Comparison of ENCODE assay signal across 1 cellular context in the genomic region with DNA sequence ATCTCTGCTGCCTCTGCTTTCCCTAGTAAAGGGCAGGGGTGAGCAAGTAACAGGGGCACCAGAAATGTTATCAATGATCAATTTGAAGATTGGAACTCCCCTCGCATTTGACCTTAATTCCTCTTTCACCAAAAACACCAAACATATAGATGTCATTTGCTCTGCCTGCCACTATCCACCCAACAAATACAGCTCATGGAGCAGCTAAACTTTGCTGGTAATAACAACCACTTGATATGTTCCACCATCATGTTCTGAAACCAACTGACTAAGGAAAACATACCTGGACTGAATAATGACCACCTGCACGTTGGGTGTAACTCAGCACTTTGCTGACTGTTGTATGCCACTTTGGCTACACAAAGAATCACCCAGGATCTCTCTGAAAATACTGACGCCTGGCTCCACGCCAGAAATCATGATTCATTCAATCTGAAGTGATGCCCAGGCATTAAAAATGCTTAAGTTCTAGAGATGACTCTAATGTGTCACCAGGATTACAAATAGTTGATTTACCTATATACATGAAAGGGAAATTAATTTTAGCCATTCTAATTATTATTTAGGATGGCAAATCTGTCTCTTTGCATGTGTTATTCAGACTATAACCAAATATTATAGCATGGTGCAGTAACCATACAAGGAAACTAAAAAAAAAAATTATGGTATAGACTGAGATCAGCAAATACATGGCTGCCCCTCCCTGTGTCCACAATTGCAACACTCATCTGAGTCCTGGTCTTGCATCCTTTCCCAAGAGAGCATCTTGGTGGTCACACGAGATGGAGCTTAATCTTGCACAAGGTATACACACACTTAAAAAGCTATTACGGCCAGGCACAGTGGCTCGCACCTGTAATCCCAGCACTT.
TF ChIP-seq lines count a peak whose summit lies in the region.

No MANE protein-coding gene starts in this region.

TF ChIP-seq in HepG2, 621 proteins besides CTCF, POLR2A, EP300 and RAD21 (continued from another document):
- peak; percentile 60; the same call in 1 of the 2 replicates for TF ChIP-seq NCOA2 (CRISPR knock-in tag; IDR thresholded peaks at IDR 0.05)
- TF ChIP-seq, protein P1, sequence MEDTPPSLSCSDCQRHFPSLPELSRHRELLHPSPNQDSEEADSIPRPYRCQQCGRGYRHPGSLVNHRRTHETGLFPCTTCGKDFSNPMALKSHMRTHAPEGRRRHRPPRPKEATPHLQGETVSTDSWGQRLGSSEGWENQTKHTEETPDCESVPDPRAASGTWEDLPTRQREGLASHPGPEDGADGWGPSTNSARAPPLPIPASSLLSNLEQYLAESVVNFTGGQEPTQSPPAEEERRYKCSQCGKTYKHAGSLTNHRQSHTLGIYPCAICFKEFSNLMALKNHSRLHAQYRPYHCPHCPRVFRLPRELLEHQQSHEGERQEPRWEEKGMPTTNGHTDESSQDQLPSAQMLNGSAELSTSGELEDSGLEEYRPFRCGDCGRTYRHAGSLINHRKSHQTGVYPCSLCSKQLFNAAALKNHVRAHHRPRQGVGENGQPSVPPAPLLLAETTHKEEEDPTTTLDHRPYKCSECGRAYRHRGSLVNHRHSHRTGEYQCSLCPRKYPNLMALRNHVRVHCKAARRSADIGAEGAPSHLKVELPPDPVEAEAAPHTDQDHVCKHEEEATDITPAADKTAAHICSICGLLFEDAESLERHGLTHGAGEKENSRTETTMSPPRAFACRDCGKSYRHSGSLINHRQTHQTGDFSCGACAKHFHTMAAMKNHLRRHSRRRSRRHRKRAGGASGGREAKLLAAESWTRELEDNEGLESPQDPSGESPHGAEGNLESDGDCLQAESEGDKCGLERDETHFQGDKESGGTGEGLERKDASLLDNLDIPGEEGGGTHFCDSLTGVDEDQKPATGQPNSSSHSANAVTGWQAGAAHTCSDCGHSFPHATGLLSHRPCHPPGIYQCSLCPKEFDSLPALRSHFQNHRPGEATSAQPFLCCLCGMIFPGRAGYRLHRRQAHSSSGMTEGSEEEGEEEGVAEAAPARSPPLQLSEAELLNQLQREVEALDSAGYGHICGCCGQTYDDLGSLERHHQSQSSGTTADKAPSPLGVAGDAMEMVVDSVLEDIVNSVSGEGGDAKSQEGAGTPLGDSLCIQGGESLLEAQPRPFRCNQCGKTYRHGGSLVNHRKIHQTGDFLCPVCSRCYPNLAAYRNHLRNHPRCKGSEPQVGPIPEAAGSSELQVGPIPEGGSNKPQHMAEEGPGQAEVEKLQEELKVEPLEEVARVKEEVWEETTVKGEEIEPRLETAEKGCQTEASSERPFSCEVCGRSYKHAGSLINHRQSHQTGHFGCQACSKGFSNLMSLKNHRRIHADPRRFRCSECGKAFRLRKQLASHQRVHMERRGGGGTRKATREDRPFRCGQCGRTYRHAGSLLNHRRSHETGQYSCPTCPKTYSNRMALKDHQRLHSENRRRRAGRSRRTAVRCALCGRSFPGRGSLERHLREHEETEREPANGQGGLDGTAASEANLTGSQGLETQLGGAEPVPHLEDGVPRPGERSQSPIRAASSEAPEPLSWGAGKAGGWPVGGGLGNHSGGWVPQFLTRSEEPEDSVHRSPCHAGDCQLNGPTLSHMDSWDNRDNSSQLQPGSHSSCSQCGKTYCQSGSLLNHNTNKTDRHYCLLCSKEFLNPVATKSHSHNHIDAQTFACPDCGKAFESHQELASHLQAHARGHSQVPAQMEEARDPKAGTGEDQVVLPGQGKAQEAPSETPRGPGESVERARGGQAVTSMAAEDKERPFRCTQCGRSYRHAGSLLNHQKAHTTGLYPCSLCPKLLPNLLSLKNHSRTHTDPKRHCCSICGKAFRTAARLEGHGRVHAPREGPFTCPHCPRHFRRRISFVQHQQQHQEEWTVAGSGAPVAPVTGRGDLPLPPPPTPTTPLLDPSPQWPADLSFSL (CRISPR knock-in tag; IDR thresholded peaks at IDR 0.05) = no peak
- TF ChIP-seq FOXP1 (IDR thresholded peaks at IDR 0.05) = no peak
- TF ChIP-seq FOXP1 (CRISPR knock-in tag; IDR thresholded peaks at IDR 0.05) = peak; percentile 74
- no peak for TF ChIP-seq FOXA1 (IDR thresholded peaks at IDR 0.05)
- peak; percentile 80 for TF ChIP-seq FOXA1 (CRISPR knock-in tag; IDR thresholded peaks at IDR 0.05)
- TF ChIP-seq, protein P2, sequence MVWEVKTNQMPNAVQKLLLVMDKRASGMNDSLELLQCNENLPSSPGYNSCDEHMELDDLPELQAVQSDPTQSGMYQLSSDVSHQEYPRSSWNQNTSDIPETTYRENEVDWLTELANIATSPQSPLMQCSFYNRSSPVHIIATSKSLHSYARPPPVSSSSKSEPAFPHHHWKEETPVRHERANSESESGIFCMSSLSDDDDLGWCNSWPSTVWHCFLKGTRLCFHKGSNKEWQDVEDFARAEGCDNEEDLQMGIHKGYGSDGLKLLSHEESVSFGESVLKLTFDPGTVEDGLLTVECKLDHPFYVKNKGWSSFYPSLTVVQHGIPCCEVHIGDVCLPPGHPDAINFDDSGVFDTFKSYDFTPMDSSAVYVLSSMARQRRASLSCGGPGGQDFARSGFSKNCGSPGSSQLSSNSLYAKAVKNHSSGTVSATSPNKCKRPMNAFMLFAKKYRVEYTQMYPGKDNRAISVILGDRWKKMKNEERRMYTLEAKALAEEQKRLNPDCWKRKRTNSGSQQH (CRISPR knock-in tag; IDR thresholded peaks at IDR 0.05; ENCODE audit: low read depth) = no peak
- TF ChIP-seq ETV5 (CRISPR knock-in tag; IDR thresholded peaks at IDR 0.05; ENCODE audit: borderline replicate concordance) = peak; percentile 46; the same call in 1 of the 2 replicates
- TF ChIP-seq HOXA3 (CRISPR knock-in tag; IDR thresholded peaks at IDR 0.05) = 0 out of 2 replicates have a peak, but pooled peaks have one; percentile 32
- no peak for TF ChIP-seq KMT2A (CRISPR knock-in tag; IDR thresholded peaks at IDR 0.05)
- TF ChIP-seq, protein P3, sequence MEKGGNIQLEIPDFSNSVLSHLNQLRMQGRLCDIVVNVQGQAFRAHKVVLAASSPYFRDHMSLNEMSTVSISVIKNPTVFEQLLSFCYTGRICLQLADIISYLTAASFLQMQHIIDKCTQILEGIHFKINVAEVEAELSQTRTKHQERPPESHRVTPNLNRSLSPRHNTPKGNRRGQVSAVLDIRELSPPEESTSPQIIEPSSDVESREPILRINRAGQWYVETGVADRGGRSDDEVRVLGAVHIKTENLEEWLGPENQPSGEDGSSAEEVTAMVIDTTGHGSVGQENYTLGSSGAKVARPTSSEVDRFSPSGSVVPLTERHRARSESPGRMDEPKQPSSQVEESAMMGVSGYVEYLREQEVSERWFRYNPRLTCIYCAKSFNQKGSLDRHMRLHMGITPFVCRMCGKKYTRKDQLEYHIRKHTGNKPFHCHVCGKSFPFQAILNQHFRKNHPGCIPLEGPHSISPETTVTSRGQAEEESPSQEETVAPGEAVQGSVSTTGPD (CRISPR knock-in tag; IDR thresholded peaks at IDR 0.05) = 0 out of 2 replicates have a peak, but pooled peaks have one; percentile 23
